In the genomic region with DNA sequence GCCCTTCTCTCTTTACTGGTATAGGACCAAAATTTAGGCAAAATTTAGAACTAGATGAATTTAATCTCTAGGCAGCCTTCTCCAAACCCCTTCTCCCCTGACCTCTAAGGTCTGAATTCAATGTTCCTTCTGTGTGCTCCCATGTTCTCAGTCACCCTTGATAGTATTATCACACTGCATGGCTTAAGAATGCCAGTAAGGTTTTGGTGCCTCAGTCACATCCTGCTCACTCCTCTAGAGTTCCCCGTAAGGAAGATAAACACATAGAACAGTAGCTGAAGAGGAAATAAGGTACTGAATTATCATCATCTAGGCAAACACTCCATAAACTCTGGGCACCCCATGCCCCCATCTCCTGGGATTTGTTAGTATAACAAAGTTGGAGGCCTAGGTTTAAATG, we compare ENCODE assay signal across 18 cellular contexts. TPM values are rescaled to one million over a fixed set of nuclear protein-coding genes. Genes with fewer than 3 reads are reported as not detected.
"Had no signal": no experiment of that assay in that cellular context is flagged by ENCODE, and none has a peak within 500 bp of the region (broad histone marks: within the 10 kb centered on the region; RNA-seq: fewer than 3 reads in every experiment).

No MANE protein-coding gene starts in this region.

- H3K4me1 Mint-ChIP-seq: activated naive CD8-positive, alpha-beta T cell treated with anti-CD3 and anti-CD28 coated beads for 36 hours; endodermal cell; stimulated activated naive CD8-positive, alpha-beta T cell treated with anti-CD3 and anti-CD28 coated beads, Interleukin-15, amount 100 ng/mL, for 72 hours had no signal

- H3K4me3 ChIP-seq: breast epithelium, prostate gland, right lobe of liver, thoracic aorta had no signal

- H3K36me3 ChIP-seq: breast epithelium, prostate gland, right lobe of liver, thoracic aorta had no signal

- H3K27ac ChIP-seq: breast epithelium, prostate gland, right lobe of liver had no signal

- H3K36me3 Mint-ChIP-seq: activated naive CD8-positive, alpha-beta T cell treated with anti-CD3 and anti-CD28 coated beads for 36 hours had no signal

- DNase-seq: activated CD4-positive, alpha-beta T cell treated with anti-CD3 and anti-CD28 coated beads, Interleukin-2, amount 50 U/mL, for 1 hour; activated naive CD8-positive, alpha-beta T cell treated with anti-CD3 and anti-CD28 coated beads for 36 hours; endodermal cell; erythroblast; hippocampal formation; nucleus accumbens; right lobe of liver; stimulated activated CD4-positive, alpha-beta T cell treated with anti-CD3 and anti-CD28 coated beads, Interleukin-1b, Interleukin-23, amount 100 ng/mL, for 48 hours; stimulated activated naive CD8-positive, alpha-beta T cell treated with anti-CD3 and anti-CD28 coated beads, Interleukin-15, amount 100 ng/mL, for 72 hours had no signal

- H3K27me3 ChIP-seq: breast epithelium had no signal

- H3K4me1 ChIP-seq: breast epithelium, prostate gland, right lobe of liver had no signal

- FAIRE-seq: urothelium cell line had no signal

- ATAC-seq: activated CD4-positive, CD25-positive, alpha-beta regulatory T cell treated with anti-CD3 and anti-CD28 coated beads, Interleukin-2, amount 50 U/mL, for 24 hours; right lobe of liver; stimulated activated naive CD8-positive, alpha-beta T cell treated with anti-CD3 and anti-CD28 coated beads, Interleukin-15, amount 100 ng/mL, for 72 hours had no signal

- H3K4me3 Mint-ChIP-seq: activated naive CD8-positive, alpha-beta T cell treated with anti-CD3 and anti-CD28 coated beads for 36 hours; activated T-helper 1 cell treated with anti-CD3 and anti-CD28 coated beads, Interleukin-12 subunit alpha, Interleukin-12 subunit beta, Interleukin-2, Interleukin-4 antibody, amounts not matched to agents 30 ng/mL and 10 ng/mL and 1 ng/mL, durations not matched to agents 14 hours and 24 hours and 36 hours; endodermal cell; nephron; stimulated activated naive CD8-positive, alpha-beta T cell treated with anti-CD3 and anti-CD28 coated beads, Interleukin-15, amount 100 ng/mL, for 72 hours; T-helper 2 cell treated with Interferon-gamma antibody and Interleukin-4, amounts not matched to agents 5 μg/mL and 100 μg/mL, for 36 hours had no signal

- H3K9me3 Mint-ChIP-seq: activated naive CD8-positive, alpha-beta T cell treated with anti-CD3 and anti-CD28 coated beads for 36 hours; activated T-helper 1 cell treated with anti-CD3 and anti-CD28 coated beads, Interleukin-12 subunit alpha, Interleukin-12 subunit beta, Interleukin-2, Interleukin-4 antibody, amounts not matched to agents 30 ng/mL and 10 ng/mL and 1 ng/mL, durations not matched to agents 14 hours and 24 hours and 36 hours; endodermal cell; nephron; stimulated activated naive CD8-positive, alpha-beta T cell treated with anti-CD3 and anti-CD28 coated beads, Interleukin-15, amount 100 ng/mL, for 72 hours; T-helper 2 cell treated with Interferon-gamma antibody and Interleukin-4, amounts not matched to agents 5 μg/mL and 100 μg/mL, for 36 hours had no signal

- H3K9me3 ChIP-seq: breast epithelium, prostate gland, right lobe of liver, thoracic aorta had no signal

- H3K27ac Mint-ChIP-seq: activated naive CD8-positive, alpha-beta T cell treated with anti-CD3 and anti-CD28 coated beads for 36 hours; activated T-helper 1 cell treated with anti-CD3 and anti-CD28 coated beads, Interleukin-12 subunit alpha, Interleukin-12 subunit beta, Interleukin-2, Interleukin-4 antibody, amounts not matched to agents 30 ng/mL and 10 ng/mL and 1 ng/mL, durations not matched to agents 14 hours and 24 hours and 36 hours; endodermal cell; stimulated activated naive CD8-positive, alpha-beta T cell treated with anti-CD3 and anti-CD28 coated beads, Interleukin-15, amount 100 ng/mL, for 72 hours; T-helper 2 cell treated with Interferon-gamma antibody and Interleukin-4, amounts not matched to agents 5 μg/mL and 100 μg/mL, for 36 hours had no signal

RNA-seq across cellular contexts. Expression of a gene that starts 18.2 kb away (rescaled TPM):
- total RNA-seq: activated CD8-positive, alpha-beta memory T cell treated with anti-CD3 and anti-CD28 coated beads for 36 hours; activated naive CD8-positive, alpha-beta T cell treated with anti-CD3 and anti-CD28 coated beads for 36 hours; activated T-helper 1 cell treated with anti-CD3 and anti-CD28 coated beads, Interleukin-12 subunit alpha, Interleukin-12 subunit beta, Interleukin-2, Interleukin-4 antibody, amounts not matched to agents 30 ng/mL and 10 ng/mL and 1 ng/mL, durations not matched to agents 14 hours and 24 hours and 36 hours; endodermal cell had no signal
